Comparison of ENCODE assay signal across 8 cellular contexts in genomic region chr2:32011566-32011960, GRCh38. TPM values are rescaled to one million over a fixed set of nuclear protein-coding genes. Genes with fewer than 3 reads are reported as not detected.
DNase-seq lines count a peak whose midpoint lies in the region; ATAC-seq and TF ChIP-seq lines count a peak whose summit lies in the region.

No MANE protein-coding gene starts in this region.

- ATAC-seq in heart right ventricle (no peak), Right ventricle myocardium inferior (no peak), right lobe of liver (no peak), upper lobe of right lung (no peak)

- no peak for TF ChIP-seq POLR2A in right lobe of liver (IDR thresholded peaks at IDR 0.05)

- H3K27ac ChIP-seq in heart right ventricle (peak overlapping the region; percentile 90 to 98 (median 96)), right lobe of liver (peak overlapping the region; percentile 80 to 90 (median 87)), upper lobe of right lung (peak overlapping the region; percentile 90)

- H3K27me3 ChIP-seq in heart right ventricle (no peaks in the 10 kb centered on the region), right lobe of liver (no peaks in the 10 kb centered on the region), upper lobe of right lung (no peaks in the 10 kb centered on the region)

- H3K27me3 Mint-ChIP-seq in activated naive CD8-positive, alpha-beta T cell = no peaks in the 10 kb centered on the region

- peak overlapping the region; percentile 95 for H3K27ac Mint-ChIP-seq in activated naive CD8-positive, alpha-beta T cell

- H3K9me3 ChIP-seq in heart right ventricle = no peaks in the 10 kb centered on the region
- no peaks in the 10 kb centered on the region for H3K9me3 ChIP-seq in right lobe of liver
- H3K9me3 ChIP-seq in upper lobe of right lung = no peaks in the 10 kb centered on the region

- 96 to 99% methylated on average over 4 of the region's 4 CpGs for WGBS in heart right ventricle, 2 donors
- WGBS in right lobe of liver (ENCODE audit: insufficient coverage, low coverage, low lambda C conversion rate, missing lambda C conversion rate) = 96% methylated on average over 4 of the region's 4 CpGs

- H3K4me3 ChIP-seq in heart right ventricle (peak overlapping the region in 9 of 10 donors; percentile 67 to 97 (median 87)), right lobe of liver (peak overlapping the region; percentile 74 to 82 (median 80)), upper lobe of right lung (peak overlapping the region; percentile 94)

- TF ChIP-seq CTCF in heart right ventricle (IDR thresholded peaks at IDR 0.05) (no peak), right lobe of liver (IDR thresholded peaks at IDR 0.05) (no peak), upper lobe of right lung (IDR thresholded peaks at IDR 0.05) (no peak)

- peaks cover 32% of the 10 kb centered on the region for H3K4me1 Mint-ChIP-seq in activated naive CD8-positive, alpha-beta T cell (ENCODE audit: low read depth)

- intact Hi-C loops in heart right ventricle (cut with DNase I) (loop anchor here in 5 of 10 donors (1.0 to 10.0 kb wide), 5 partner anchors 27 to 88 kb away; partner anchors contain the start of genes SPAST (in 5 of the 5) and DPY30 (in 1 of the 5)), Right ventricle myocardium inferior (cut with DNase I) (no loop called here), right lobe of liver (cut with DNase I) (no loop called here), upper lobe of right lung (cut with DNase I) (no loop called here)

- H3K36me3 Mint-ChIP-seq in activated naive CD8-positive, alpha-beta T cell = peaks cover 2% of the 10 kb centered on the region

- H3K4me1 ChIP-seq in heart right ventricle (peaks cover 0 to 39% (median 28%) of the 10 kb centered on the region in 9 donors), right lobe of liver (peaks cover 0 to 18% (median 4%) of the 10 kb centered on the region in 4 donors), upper lobe of right lung (peaks cover 12% of the 10 kb centered on the region)

- no peak for DNase-seq in heart right ventricle
- DNase-seq in Right ventricle myocardium inferior (ENCODE audit: missing footprints) = no peak
- DNase-seq in right lobe of liver = peak in 1 of 3 donors; percentile 36
- no peak for DNase-seq in upper lobe of right lung
- DNase-seq in NCI-H2171 treated with DMSO at 0.1 percent for 48 hours (lab: John Stamatoyannopoulos, UW) = no peak
- no peak for DNase-seq in LoVo (ENCODE audit: low spot score)
- DNase-seq in SHP77 treated with DMSO at 0.1 percent for 48 hours (lab: John Stamatoyannopoulos, UW) = no peak

- H3K36me3 ChIP-seq in heart right ventricle (peaks cover 0 to 30% (median 0%) of the 10 kb centered on the region in 9 donors), right lobe of liver (no peaks in the 10 kb centered on the region), upper lobe of right lung (no peaks in the 10 kb centered on the region)

- H3K9me3 Mint-ChIP-seq in activated naive CD8-positive, alpha-beta T cell (ENCODE audit: low read depth) = no peaks in the 10 kb centered on the region

- peak overlapping the region; percentile 90 for H3K4me3 Mint-ChIP-seq in activated naive CD8-positive, alpha-beta T cell

RNA-seq across cellular contexts. Expression of gene MEMO1, which starts 0.8 kb away (rescaled TPM):
- total RNA-seq in heart right ventricle = 10 to 100 TPM; 43.6 to 67.3 (median 54.1) TPM
- polyA plus RNA-seq in heart right ventricle = 10 to 100 TPM; 47.7 to 73.9 TPM
- total RNA-seq in Right ventricle myocardium inferior = 50.0 TPM
- 10 to 100 TPM; 19.6 to 28.0 (median 23.2) TPM for total RNA-seq in right lobe of liver
- 32.2 TPM for total RNA-seq in upper lobe of right lung

RNA-seq across cellular contexts. Expression of gene DPY30, which starts 28.0 kb away (rescaled TPM):
- total RNA-seq in heart right ventricle (10 to 100 TPM; 35.1 to 47.7 (median 42.9) TPM), Right ventricle myocardium inferior (42.8 TPM), right lobe of liver (10 to 100 TPM; 23.8 to 42.7 (median 34.7) TPM), upper lobe of right lung (53.7 TPM)
- 10 to 100 TPM; 53.5 to 57.8 TPM for polyA plus RNA-seq in heart right ventricle

RNA-seq across cellular contexts. Expression of gene SPAST, which starts 51.8 kb away (rescaled TPM):
- total RNA-seq in heart right ventricle = 10 to 100 TPM in 2 of 10 donors, 1 to 10 TPM in 8; 7.5 to 10.9 (median 9.2) TPM
- 1 to 10 TPM; 2.4 to 4.2 TPM for polyA plus RNA-seq in heart right ventricle
- 9.9 TPM for total RNA-seq in Right ventricle myocardium inferior
- 10 to 100 TPM in 1 of 6 experiments, 1 to 10 TPM in 5; 7.7 to 11.5 (median 9.1) TPM for total RNA-seq in right lobe of liver
- 15.1 TPM for total RNA-seq in upper lobe of right lung
